12 cellular contexts compared by ENCODE assay signal in the genomic region with DNA sequence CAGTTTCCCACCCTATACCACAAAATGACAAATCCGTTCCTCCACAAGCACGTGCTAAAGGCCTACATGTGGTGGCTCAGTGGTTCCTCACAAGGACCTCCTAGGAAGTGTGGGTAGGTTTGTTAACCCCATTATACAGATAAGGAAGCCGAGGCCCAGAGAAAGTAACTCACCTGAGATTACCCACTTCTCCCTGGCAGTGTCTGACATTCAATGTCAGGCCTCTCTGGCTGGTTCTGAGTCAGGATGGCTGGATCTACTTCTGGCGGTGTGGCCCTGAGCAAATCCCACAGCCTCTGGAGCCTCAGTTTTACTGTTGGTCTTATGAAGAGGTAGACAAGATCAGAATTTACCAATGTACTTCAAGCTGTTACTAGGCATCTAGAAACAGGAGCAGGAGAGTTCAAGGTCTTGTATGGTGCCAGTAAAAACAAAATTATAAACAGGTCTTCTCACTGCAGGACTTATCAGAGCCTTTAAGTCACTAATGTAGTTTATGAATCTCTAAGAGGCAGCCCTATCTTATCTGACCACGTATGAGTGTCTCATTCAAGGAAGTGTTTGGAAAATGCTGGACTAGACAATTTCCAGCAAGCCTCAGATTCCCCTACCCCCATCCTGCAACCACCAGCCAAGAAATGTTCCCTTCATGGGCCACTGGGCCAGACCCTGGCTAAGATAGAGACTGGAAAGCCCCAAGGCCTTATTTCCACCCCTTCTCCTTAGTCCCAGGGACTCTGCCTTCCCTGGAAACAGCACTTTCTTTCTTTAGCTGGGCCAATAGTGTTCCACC. TPM values are rescaled to one million over a fixed set of nuclear protein-coding genes. Genes with fewer than 3 reads are reported as not detected.
DNase-seq lines count a peak whose midpoint lies in the region; ATAC-seq, FAIRE-seq and TF ChIP-seq lines count a peak whose summit lies in the region.
"Had no signal": no experiment of that assay in that cellular context is flagged by ENCODE, and none has a peak within 500 bp of the region (broad histone marks: within the 10 kb centered on the region; RNA-seq: fewer than 3 reads in every experiment).

No MANE protein-coding gene starts in this region.

- H3K4me3 ChIP-seq in endothelial cell of umbilical vein (replicated peaks in 1 of 3; ENCODE audit: insufficient read depth in 1 of 3, low read depth in 1 of 3, low read length in 3 of 3) (no peak overlapping the region), skeletal muscle tissue (ENCODE audit: low read length in 3 of 3) (peak overlapping the region; percentile 68 to 100 (median 82))

- H3K9me1 ChIP-seq in endothelial cell of umbilical vein (replicated peaks; ENCODE audit: control insufficient read depth, extremely low read depth, insufficient read depth, low read length), result no peaks in the 10 kb centered on the region

- FAIRE-seq in endothelial cell of umbilical vein (lab: Jason Lieb, UNC), result peak; percentile 15

- H3K4me2 ChIP-seq in endothelial cell of umbilical vein (ENCODE audit: insufficient read depth, low read length), result no peak overlapping the region

- peak overlapping the region; percentile 46; the same call in 1 of the 2 replicates for H3K27ac Mint-ChIP-seq in HFFc6
- H3K27ac Mint-ChIP-seq: naive thymus-derived CD4-positive, alpha-beta T cell had no signal

- no peaks in the 10 kb centered on the region for H3K27me3 ChIP-seq in endothelial cell of umbilical vein (ENCODE audit: control insufficient read depth in 2 of 2, insufficient read depth in 2 of 2, low read length in 2 of 2)
- no peaks in the 10 kb centered on the region for H3K27me3 ChIP-seq in skeletal muscle tissue (ENCODE audit: control insufficient read depth in 3 of 3, insufficient read depth in 3 of 3, low read length in 3 of 3)

- TF ChIP-seq POLR2A in endothelial cell of umbilical vein (IDR thresholded peaks at IDR 0.05; ENCODE audit: low read depth, low read length), result no peak

- peaks cover 7% of the 10 kb centered on the region; the same call in 1 of the 2 replicates for H3K36me3 Mint-ChIP-seq in HFFc6 (ENCODE audit: low read depth)
- H3K36me3 Mint-ChIP-seq: naive thymus-derived CD4-positive, alpha-beta T cell had no signal

- H3K4me1 ChIP-seq in endothelial cell of umbilical vein (ENCODE audit: control insufficient read depth, extremely low read depth, insufficient read depth, low read length) (peaks cover 29% of the 10 kb centered on the region), skeletal muscle tissue (ENCODE audit: control insufficient read depth in 3 of 3, insufficient read depth in 3 of 3, low read length in 3 of 3) (peaks cover 24 to 46% (median 38%) of the 10 kb centered on the region in 3 donors)

- no peak for DNase-seq in HFFc6
- DNase-seq in endothelial cell of umbilical vein (ENCODE audit: low read depth, low spot score), result peak; percentile 16
- DNase-seq in left lobe of liver (ENCODE audit: low spot score), result no peak
- DNase-seq in stimulated activated CD8-positive, alpha-beta memory T cell treated with anti-CD3 and anti-CD28 coated beads, Interleukin-4, amount 100 ng/mL, for 48 hours, result no peak
- no peak for DNase-seq in RWPE1 (ENCODE audit: low spot score)
- DNase-seq: activated T-cell treated with anti-CD3 and anti-CD28 coated beads, Interleukin-2, amount 50 U/mL, for 1 hour; naive thymus-derived CD4-positive, alpha-beta T cell; NCI-H345 had no signal

- H3K36me3 ChIP-seq in endothelial cell of umbilical vein (ENCODE audit: control insufficient read depth in 2 of 2, extremely low read depth in 1 of 2, insufficient read depth in 2 of 2, low read length in 2 of 2) (peaks cover 0 to under 1% of the 10 kb centered on the region in 2 experiments), skeletal muscle tissue (ENCODE audit: control insufficient read depth in 3 of 3, insufficient read depth in 3 of 3, low read length in 3 of 3) (peaks cover 16 to 56% (median 34%) of the 10 kb centered on the region in 3 donors)

- dilution Hi-C loops in endothelial cell of umbilical vein (cut with MboI; ENCODE audit: extremely low pct_ligation_motif_present, low sequenced_read_pairs), result no loop called here

- no peak overlapping the region for H3K9ac ChIP-seq in endothelial cell of umbilical vein (replicated peaks; ENCODE audit: extremely low read depth, insufficient read depth, low read length)
- H3K9ac ChIP-seq in skeletal muscle tissue (ENCODE audit: low read depth in 1 of 3, low read length in 3 of 3), result peak overlapping the region; percentile 73 to 100 (median 96)

- intact Hi-C loops in endothelial cell of umbilical vein (cut with micrococcal nuclease), result no loop called here

- ATAC-seq in left lobe of liver, result peak; percentile 34
- no peak for ATAC-seq in HG03045 (IDR thresholded peaks at IDR 0.05; ENCODE audit: unreplicated experiment)
- no peak for ATAC-seq in HG02571 (IDR thresholded peaks at IDR 0.05; ENCODE audit: unreplicated experiment)
- ATAC-seq: naive thymus-derived CD4-positive, alpha-beta T cell had no signal

- CTCF ChIA-PET in endothelial cell of umbilical vein (lab: Charles Lee) (no interaction called here), RWPE1 (lab: Yijun Ruan, JAX) (no interaction called here)

- H2AFZ ChIP-seq in endothelial cell of umbilical vein (ENCODE audit: low read depth, low read length), result no peak overlapping the region

- H3K27ac ChIP-seq in endothelial cell of umbilical vein (ENCODE audit: insufficient read depth, low read depth, low read length), result no peak overlapping the region
- peak overlapping the region; percentile 99 for H3K27ac ChIP-seq in skeletal muscle tissue (ENCODE audit: low read depth, low read length)
- no peak overlapping the region for H3K27ac ChIP-seq in RWPE1
- H3K27ac ChIP-seq: C4-2B had no signal

- H3K4me1 Mint-ChIP-seq in HFFc6 (ENCODE audit: low read depth), result peaks cover 41% of the 10 kb centered on the region
- H3K4me1 Mint-ChIP-seq: naive thymus-derived CD4-positive, alpha-beta T cell had no signal

- no peak for TF ChIP-seq CTCF in HFFc6 (IDR thresholded peaks at IDR 0.05)
- no peak for TF ChIP-seq CTCF in endothelial cell of umbilical vein (IDR thresholded peaks at IDR 0.05; ENCODE audit: extremely low read depth in 1 of 2, insufficient read depth in 1 of 2, low read depth in 1 of 2, low read length in 2 of 2)
- no peak for TF ChIP-seq CTCF in RWPE1 (conservative IDR thresholded peaks at IDR 0.05; ENCODE audit: low read depth)

- no peaks in the 10 kb centered on the region for H3K79me2 ChIP-seq in endothelial cell of umbilical vein (ENCODE audit: control insufficient read depth, insufficient read depth, low read length)

- no peaks in the 10 kb centered on the region for H4K20me1 ChIP-seq in endothelial cell of umbilical vein (replicated peaks; ENCODE audit: control insufficient read depth, extremely low read depth, insufficient read depth, low read length)

- POLR2A ChIA-PET in endothelial cell of umbilical vein (lab: Charles Lee), result no interaction called here
- POLR2A ChIA-PET in RWPE1 (lab: Yijun Ruan, JAX; ENCODE audit: low non-redundant PET), result no interaction called here

- H3K9me3 Mint-ChIP-seq in HFFc6, result no peaks in the 10 kb centered on the region
- H3K9me3 Mint-ChIP-seq: naive thymus-derived CD4-positive, alpha-beta T cell had no signal

- no TSS peak for BruUV-seq in endothelial cell of umbilical vein (replicated peaks; lab: Mats Ljungman, UMichigan)

- H3K4me3 Mint-ChIP-seq in HFFc6, result no peak overlapping the region; the same call in 1 of the 2 replicates
- H3K4me3 Mint-ChIP-seq: naive thymus-derived CD4-positive, alpha-beta T cell had no signal

- H3K9me3 ChIP-seq in endothelial cell of umbilical vein (replicated peaks; ENCODE audit: control insufficient read depth, insufficient read depth, low read length), result no peaks in the 10 kb centered on the region
- no peaks in the 10 kb centered on the region for H3K9me3 ChIP-seq in skeletal muscle tissue (ENCODE audit: control insufficient read depth in 3 of 3, low read length in 3 of 3)

- H3K27me3 Mint-ChIP-seq in HFFc6 (ENCODE audit: insufficient read depth), result peaks cover 2% of the 10 kb centered on the region; the same call in 1 of the 2 replicates

TF ChIP-seq in endothelial cell of umbilical vein, 7 proteins besides CTCF, POLR2A, EP300 and RAD21:
- TF ChIP-seq EZH2 (IDR thresholded peaks at IDR 0.05; ENCODE audit: borderline replicate concordance, low read depth, low read length, severe bottlenecking), result no peak
- no peak for TF ChIP-seq FOS (IDR thresholded peaks at IDR 0.05; ENCODE audit: borderline replicate concordance, insufficient read depth, low read length)
- no peak for TF ChIP-seq GATA2 (IDR thresholded peaks at IDR 0.05; ENCODE audit: insufficient read depth, insufficient read length, low read depth, low read length)
- TF ChIP-seq JUN (IDR thresholded peaks at IDR 0.05; ENCODE audit: borderline replicate concordance, insufficient read depth, insufficient read length, low read depth), result no peak
- no peak for TF ChIP-seq MYC (IDR thresholded peaks at IDR 0.05; ENCODE audit: low read depth, low read length)
- no peak for TF ChIP-seq POLR2AphosphoS5 (IDR thresholded peaks at IDR 0.05; ENCODE audit: insufficient read depth, low read depth, low read length)
- TF ChIP-seq, protein P1, sequence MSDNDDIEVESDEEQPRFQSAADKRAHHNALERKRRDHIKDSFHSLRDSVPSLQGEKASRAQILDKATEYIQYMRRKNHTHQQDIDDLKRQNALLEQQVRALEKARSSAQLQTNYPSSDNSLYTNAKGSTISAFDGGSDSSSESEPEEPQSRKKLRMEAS (IDR thresholded peaks at IDR 0.05; ENCODE audit: insufficient read depth, insufficient read length), result no peak

RNA-seq across cellular contexts. Expression of a gene that starts 4.2 kb away (rescaled TPM):
- 10 to 100 TPM; 18.9 to 40.1 (median 22.2) TPM for total RNA-seq in HFFc6 (2021; fragmentation: NEBNext Ultra II Directional; extraction: Animal tissue kit (Norgen Biotek cat#: 25700))
- total RNA-seq in endothelial cell of umbilical vein (10.1 and 10.8 TPM in 2 replicates), left lobe of liver (0.96 TPM), skeletal muscle tissue (94.5 TPM)
- 14.7 and 17.6 TPM in 2 replicates for polyA plus RNA-seq in endothelial cell of umbilical vein
- 11.0 and 12.1 TPM in 2 replicates for polyA plus RNA-seq in endothelial cell of umbilical vein (2011; cell fraction: cytosol; rRNA removed)
- 6.5 and 8.3 TPM in 2 replicates for polyA plus RNA-seq in endothelial cell of umbilical vein (2011; cell fraction: nucleus; rRNA removed)
- polyA plus RNA-seq in endothelial cell of umbilical vein (2012), result 21.1 and 21.9 TPM in 2 replicates
- 9.5 and 10.0 TPM in 2 replicates for polyA minus RNA-seq in endothelial cell of umbilical vein
- 23.6 TPM for polyA minus RNA-seq in endothelial cell of umbilical vein (2011; cell fraction: cytosol; rRNA and poly(A)+ RNA removed)
- 6.8 and 7.5 TPM in 2 replicates for polyA minus RNA-seq in endothelial cell of umbilical vein (2011; cell fraction: nucleus; rRNA and poly(A)+ RNA removed)
- total RNA-seq: naive thymus-derived CD4-positive, alpha-beta T cell had no signal
- polyA plus RNA-seq: naive thymus-derived CD4-positive, alpha-beta T cell had no signal

Comparison
In these comparisons a context has a peak if more than half of its experiments do, and no peak if none do; other contexts are left out.
1. H3K4me3 ChIP-seq: peak in skeletal muscle tissue (3 of 3); none in endothelial cell of umbilical vein (0 of 3).